30 cellular contexts compared by ENCODE assay signal in genomic region chrX:45036161-45036560, GRCh38.
"Had no signal": no experiment of that assay in that cellular context is flagged by ENCODE, and none has a peak within 500 bp of the region (broad histone marks: within the 10 kb centered on the region; RNA-seq: fewer than 3 reads in every experiment).

No MANE protein-coding gene starts in this region.

- H3K4me2 ChIP-seq: neural progenitor cell had no signal

- H3K4me1 Mint-ChIP-seq: nephron progenitor cell, neural progenitor cell had no signal

- H3K9me3 Mint-ChIP-seq: immature natural killer cell; natural killer cell; stimulated activated naive B cell treated with anti-CD40 and anti-IgM and Interleukin-4, amounts not matched to agents 10 μg/mL and 1 μg/mL and 100 μg/mL, for 72 hours; stimulated activated naive CD8-positive, alpha-beta T cell treated with anti-CD3 and anti-CD28 coated beads, Interleukin-15, Interleukin-2, amounts not matched to agents 100 ng/mL and 50 ng/mL, for 24 hours had no signal

- H3K9ac ChIP-seq: neural progenitor cell had no signal

- H3K36me3 Mint-ChIP-seq: natural killer cell had no signal

- H3K4me1 ChIP-seq: left lung, lower lobe of right lung, neural progenitor cell, right atrium auricular region, suprapubic skin, tibial artery had no signal

- H3K27me3 Mint-ChIP-seq: naive B cell; progenitor cell of endocrine pancreas; stimulated activated naive B cell treated with anti-CD40 and anti-IgM and Interleukin-4, amounts not matched to agents 10 μg/mL and 1 μg/mL and 100 μg/mL, for 72 hours; stimulated activated naive CD8-positive, alpha-beta T cell treated with anti-CD3 and anti-CD28 coated beads, Interleukin-15, Interleukin-2, amounts not matched to agents 100 ng/mL and 50 ng/mL, for 24 hours; type B pancreatic cell had no signal

- DNase-seq: hypothalamus; immature natural killer cell; kidney; left colon; left lung; lower lobe of right lung; mammary epithelial cell; mesenchymal stem cell; naive B cell; natural killer cell; nephron progenitor cell; ovary; stimulated activated CD4-positive, alpha-beta T cell treated with anti-CD3 and anti-CD28 coated beads, Interleukin-12 subunit alpha, Interleukin-12 subunit beta, amount 100 ng/mL, for 4 hours; stimulated activated CD4-positive, alpha-beta T cell treated with anti-CD3 and anti-CD28 coated beads, Interleukin-15, amount 100 ng/mL, for 24 hours; stimulated activated CD4-positive, alpha-beta T cell treated with anti-CD3 and anti-CD28 coated beads, Interleukin-2, amount 100 ng/mL, for 24 hours; stimulated activated CD4-positive, alpha-beta T cell treated with anti-CD3 and anti-CD28 coated beads, Interleukin-4, amount 100 ng/mL, for 1 hour; stimulated activated naive B cell treated with anti-CD40 and anti-IgM and Interleukin-4, amounts not matched to agents 10 μg/mL and 1 μg/mL and 100 μg/mL, for 72 hours; tibial artery; uterus had no signal

- H3K4me3 Mint-ChIP-seq: immature natural killer cell; naive B cell; natural killer cell; nephron progenitor cell; neural progenitor cell; stimulated activated naive B cell treated with anti-CD40 and anti-IgM and Interleukin-4, amounts not matched to agents 10 μg/mL and 1 μg/mL and 100 μg/mL, for 72 hours; stimulated activated naive CD8-positive, alpha-beta T cell treated with anti-CD3 and anti-CD28 coated beads, Interleukin-15, Interleukin-2, amounts not matched to agents 100 ng/mL and 50 ng/mL, for 24 hours; type B pancreatic cell had no signal

- H3K27ac ChIP-seq: left lung, lower lobe of right lung, neural progenitor cell, neutrophil, ovary, right atrium auricular region, skin epidermis, suprapubic skin, thoracic aorta, tibial artery, uterus had no signal

- H2AFZ ChIP-seq: neural progenitor cell had no signal

- H3K27me3 ChIP-seq: left lung, neural progenitor cell, neutrophil, ovary, right atrium auricular region, suprapubic skin, tibial artery, uterus had no signal

- ATAC-seq: left colon; left lung; lower lobe of right lung; natural killer cell; sciatic nerve; stimulated activated naive B cell treated with anti-CD40 and anti-IgM and Interleukin-4, amounts not matched to agents 10 μg/mL and 1 μg/mL and 100 μg/mL, for 72 hours had no signal

- FAIRE-seq: islet of Langerhans had no signal

- H3K9me3 ChIP-seq: left lung, lower lobe of right lung, neutrophil, ovary, right atrium auricular region, suprapubic skin, thoracic aorta, tibial artery, uterus had no signal

- H3K36me3 ChIP-seq: left lung, lower lobe of right lung, neutrophil, ovary, suprapubic skin, thoracic aorta, uterus had no signal

- H3K4me3 ChIP-seq: left lung, lower lobe of right lung, neural progenitor cell, ovary, right atrium auricular region, skin epidermis, suprapubic skin, thoracic aorta, tibial artery, uterus had no signal

- H3K27ac Mint-ChIP-seq: immature natural killer cell; nephron progenitor cell; neural progenitor cell; progenitor cell of endocrine pancreas; stimulated activated naive B cell treated with anti-CD40 and anti-IgM and Interleukin-4, amounts not matched to agents 10 μg/mL and 1 μg/mL and 100 μg/mL, for 72 hours; stimulated activated naive CD8-positive, alpha-beta T cell treated with anti-CD3 and anti-CD28 coated beads, Interleukin-15, Interleukin-2, amounts not matched to agents 100 ng/mL and 50 ng/mL, for 24 hours; type B pancreatic cell had no signal
